In genomic region chr3:53754325-53754724, GRCh38 we compare ENCODE assay signal across 1 cellular context.
TF ChIP-seq lines count a peak whose summit lies in the region.

No MANE protein-coding gene starts in this region.

TF ChIP-seq in GM23338, 12 proteins besides CTCF, POLR2A, EP300 and RAD21 (continued from another document):
- no peak for TF ChIP-seq REST (IDR thresholded peaks at IDR 0.05; ENCODE audit: unreplicated experiment)
- TF ChIP-seq POLR2AphosphoS5 (IDR thresholded peaks at IDR 0.05; ENCODE audit: low read depth) = no peak
- TF ChIP-seq ZNF331 (CRISPR knock-in tag; IDR thresholded peaks at IDR 0.05; ENCODE audit: low read depth) = no peak
TF ChIP-seq in GM23338: peak in this region for 0.
